In genomic region chr12:123601602-123602489, GRCh38 we compare ENCODE assay signal across 1 cellular context.
TF ChIP-seq lines count a peak whose summit lies in the region.

Gene DDX55, plus strand, starts transcription at chr12:123602099. Its CDS starts 50 bp downstream, at chr12:123602149.

TF ChIP-seq in K562, 482 proteins besides CTCF, POLR2A, EP300 and RAD21 (continued from another document and continues in another):
- TF ChIP-seq ID3 (CRISPR knock-in tag; IDR thresholded peaks at IDR 0.05) (no peak), ID3 (tag; IDR thresholded peaks at IDR 0.05) (peak; percentile 93; the same call in 1 of the 2 replicates), SIN3B (IDR thresholded peaks at IDR 0.05; ENCODE audit: low read depth) (peak; percentile 100), ZNF57 (CRISPR knock-in tag; IDR thresholded peaks at IDR 0.05) (no peak), ZNF23 (CRISPR knock-in tag; IDR thresholded peaks at IDR 0.05) (no peak), NEUROD1 (IDR thresholded peaks at IDR 0.05; ENCODE audit: borderline replicate concordance, low read depth, low read length, partially characterized antibody) (peak; percentile 85), TARDBP (IDR thresholded peaks at IDR 0.05) (peak; percentile 88), ZNF316 (IDR thresholded peaks at IDR 0.05) (no peak; the same call in 1 of the 2 replicates), ZNF165 (CRISPR knock-in tag; IDR thresholded peaks at IDR 0.05; ENCODE audit: borderline replicate concordance) (0 out of 2 replicates have a peak, but pooled peaks have one; percentile 56), GATA2 (CRISPR knock-in tag; IDR thresholded peaks at IDR 0.05) (no peak), ZNF449 (CRISPR knock-in tag; IDR thresholded peaks at IDR 0.05) (no peak), ZC3H8 (IDR thresholded peaks at IDR 0.05) (no peak), PHF8 (IDR thresholded peaks at IDR 0.05; ENCODE audit: borderline replicate concordance, low read length) (peak; percentile 94), KHSRP (IDR thresholded peaks at IDR 0.05) (no peak), SPI1 (IDR thresholded peaks at IDR 0.05; ENCODE audit: borderline replicate concordance, low read depth, low read length) (0 out of 2 replicates have a peak, but pooled peaks have one; percentile 7), ZNF586 (CRISPR knock-in tag; conservative IDR thresholded peaks at IDR 0.05) (no peak), SUPT5H (IDR thresholded peaks at IDR 0.05) (peak; percentile 91), ZBTB26 (CRISPR knock-in tag; IDR thresholded peaks at IDR 0.05) (no peak), ARID3A (IDR thresholded peaks at IDR 0.05; ENCODE audit: borderline replicate concordance, low read depth, low read length) (no peak), PREB (CRISPR knock-in tag; IDR thresholded peaks at IDR 0.05) (no peak), CHAMP1 (IDR thresholded peaks at IDR 0.05) (peak; percentile 89), BDP1 (IDR thresholded peaks at IDR 0.05; ENCODE audit: insufficient read depth, insufficient read length) (no peak), HMG20A (CRISPR knock-in tag; conservative IDR thresholded peaks at IDR 0.05) (no peak), ELK1 (CRISPR knock-in tag; IDR thresholded peaks at IDR 0.05) (peak; percentile 87; the same call in 1 of the 2 replicates), POLR2AphosphoS5 (IDR thresholded peaks at IDR 0.05; ENCODE audit: control insufficient read depth, insufficient read depth, low read depth, low read length) (peak; percentile 87), USF1 (CRISPR knock-in tag; IDR thresholded peaks at IDR 0.05) (peak; percentile 91), ZNF639 (CRISPR knock-in tag; conservative IDR thresholded peaks at IDR 0.05 in 1 of 2, IDR thresholded peaks at IDR 0.05 in 1 of 2) (peak in 1 of 2 experiments; percentile 87; a peak in 2 of 4 replicates), RBM22 (IDR thresholded peaks at IDR 0.05; ENCODE audit: low read depth, low read length, poor library complexity, severe bottlenecking) (peak; percentile 95), TEAD2 (tag; IDR thresholded peaks at IDR 0.05) (no peak), BRD9 (IDR thresholded peaks at IDR 0.05; ENCODE audit: low read depth, partially characterized antibody) (peak; percentile 78), AFF1 (IDR thresholded peaks at IDR 0.05; ENCODE audit: low read depth in 1 of 2, partially characterized antibody in 2 of 2) (peak; percentile 17 to 55), GATAD2A (IDR thresholded peaks at IDR 0.05) (0 out of 2 replicates have a peak, but pooled peaks have one; percentile 67), KLF1 (tag; IDR thresholded peaks at IDR 0.05) (peak; percentile 74; the same call in 1 of the 2 replicates), HNRNPK (IDR thresholded peaks at IDR 0.05; ENCODE audit: low read depth, low read length, poor library complexity, severe bottlenecking) (no peak), EHMT2 (IDR thresholded peaks at IDR 0.05) (no peak), IFI16 (CRISPR knock-in tag; IDR thresholded peaks at IDR 0.05) (no peak), ETV5 (CRISPR knock-in tag; IDR thresholded peaks at IDR 0.05; ENCODE audit: low read depth) (no peak), PHF20 (IDR thresholded peaks at IDR 0.05; ENCODE audit: partially characterized antibody) (peak; percentile 99), ZNF324 (CRISPR knock-in tag; IDR thresholded peaks at IDR 0.05) (no peak), SMARCA4 (IDR thresholded peaks at IDR 0.05) (no peak), ATF3 (IDR thresholded peaks at IDR 0.05) (no peak), ATF3 (CRISPR knock-in tag; conservative IDR thresholded peaks at IDR 0.05) (peak; percentile 70; the same call in 1 of the 2 replicates), ZC3H4 (CRISPR knock-in tag; IDR thresholded peaks at IDR 0.05; ENCODE audit: borderline replicate concordance) (0 out of 2 replicates have a peak, but pooled peaks have one; percentile 22), CBFB (CRISPR knock-in tag; IDR thresholded peaks at IDR 0.05) (peak; percentile 30; the same call in 1 of the 2 replicates), ZNF780A (CRISPR knock-in tag; IDR thresholded peaks at IDR 0.05) (no peak), ZNF584 (CRISPR knock-in tag; IDR thresholded peaks at IDR 0.05; ENCODE audit: low read depth) (no peak), SETDB1 (IDR thresholded peaks at IDR 0.05; ENCODE audit: low read length) (no peak), TRIM28 (IDR thresholded peaks at IDR 0.05) (no peak), RBM17 (IDR thresholded peaks at IDR 0.05; ENCODE audit: borderline replicate concordance, low read depth, low read length) (no peak), CEBPG (CRISPR knock-in tag; IDR thresholded peaks at IDR 0.05) (0 out of 2 replicates have a peak, but pooled peaks have one; percentile 16), CEBPG (tag; conservative IDR thresholded peaks at IDR 0.05 in 1 of 2, IDR thresholded peaks at IDR 0.05 in 1 of 2) (no peak), ZNF444 (CRISPR knock-in tag; IDR thresholded peaks at IDR 0.05) (no peak), NR1H2 (CRISPR knock-in tag; IDR thresholded peaks at IDR 0.05) (peak; percentile 30; the same call in 1 of the 2 replicates), ZNF140 (CRISPR knock-in tag; IDR thresholded peaks at IDR 0.05) (no peak)
